ENCODE assay signal across 8 cellular contexts in genomic region chr6:34696739-34697543, GRCh38. TPM values are rescaled to one million over a fixed set of nuclear protein-coding genes. Genes with fewer than 3 reads are reported as not detected.
A peak's percentile ranks its signal among the peaks of the same experiment; 100 is the strongest.
DNase-seq lines count a peak whose midpoint lies in the region; ATAC-seq, FAIRE-seq and TF ChIP-seq lines count a peak whose summit lies in the region.

TSS of gene ILRUN (minus strand) at chr6:34696767. CDS start at chr6:34696603, 164 bp downstream.

- no peaks in the 10 kb centered on the region for H3K36me3 ChIP-seq in ascending aorta

- H3K27me3 ChIP-seq in ascending aorta: no peaks in the 10 kb centered on the region
- H3K27me3 ChIP-seq in right cardiac atrium (ENCODE audit: control insufficient read depth, insufficient read depth): no peaks in the 10 kb centered on the region

- no peaks in the 10 kb centered on the region for H3K27me3 Mint-ChIP-seq in T-helper 2 cell treated with Interferon-gamma antibody and Interleukin-4, amounts not matched to agents 5 μg/mL and 100 μg/mL, for 36 hours (ENCODE audit: low read depth)

- peak; percentile 88 for FAIRE-seq in urothelium cell line (lab: Jason Lieb, UNC)

- H3K4me3 Mint-ChIP-seq in T-helper 2 cell treated with Interferon-gamma antibody and Interleukin-4, amounts not matched to agents 5 μg/mL and 100 μg/mL, for 36 hours: peak within 1 kb of the TSS; percentile 96

- peaks cover 10 to 18% of the 10 kb centered on the region in 2 donors for H3K4me1 ChIP-seq in ascending aorta
- peaks cover 2% of the 10 kb centered on the region for H3K4me1 ChIP-seq in right cardiac atrium (ENCODE audit: control insufficient read depth, insufficient read depth, low read length)

- H3K27ac ChIP-seq in ascending aorta (peak within 1 kb of the TSS; percentile 86 to 88), right cardiac atrium (ENCODE audit: low read length) (peak within 1 kb of the TSS; percentile 77)

- intact Hi-C loops in ascending aorta (cut with DNase I): loop anchor here (1.0 to 10.0 kb wide), 7 partner anchors 40 to 1125 kb away; partner anchors contain the start of genes ANKS1A, HMGA1, SNRPC and TAF11
- intact Hi-C loops in right cardiac atrium (cut with DNase I): loop anchor here in 1 of 4 donors (10.0 kb wide), 1 partner anchor 58 kb away; the partner anchor contains the start of gene SNRPC

- DNase-seq in NCI-H2029 (lab: John Stamatoyannopoulos, UW) (peak; percentile 92), ascending aorta (ENCODE audit: low spot score in 2 of 2) (peak; percentile 89 to 98), right cardiac atrium (peak; percentile 97 to 99 (median 99)), pulmonary artery endothelial cell (ENCODE audit: low read depth, low spot score) (peak; percentile 74), urothelium cell line (ENCODE audit: low spot score) (peak; percentile 96)
- DNase-seq in T-helper 2 cell treated with Interferon-gamma antibody and Interleukin-4, amounts not matched to agents 5 μg/mL and 100 μg/mL, for 36 hours (ENCODE audit: low spot score): peak; percentile 91

- ATAC-seq in GM18498 (IDR thresholded peaks at IDR 0.05; ENCODE audit: unreplicated experiment) (peak; percentile 79), HG02943 (IDR thresholded peaks at IDR 0.05; ENCODE audit: low read depth, unreplicated experiment) (peak; percentile 71), right cardiac atrium (peak; percentile 95)

- H3K36me3 Mint-ChIP-seq in T-helper 2 cell treated with Interferon-gamma antibody and Interleukin-4, amounts not matched to agents 5 μg/mL and 100 μg/mL, for 36 hours (ENCODE audit: low read depth): peaks cover 11% of the 10 kb centered on the region

- H3K4me3 ChIP-seq in ascending aorta: peak within 1 kb of the TSS; percentile 76 to 82
- peak within 1 kb of the TSS; percentile 87 for H3K4me3 ChIP-seq in right cardiac atrium (ENCODE audit: low read length)

- H3K9me3 ChIP-seq in ascending aorta: no peaks in the 10 kb centered on the region
- no peaks in the 10 kb centered on the region for H3K9me3 ChIP-seq in right cardiac atrium (ENCODE audit: control insufficient read depth, low read length)

- no peaks in the 10 kb centered on the region for H3K9me3 Mint-ChIP-seq in T-helper 2 cell treated with Interferon-gamma antibody and Interleukin-4, amounts not matched to agents 5 μg/mL and 100 μg/mL, for 36 hours

- WGBS in right cardiac atrium: 3% methylated on average over 49 of the region's 49 CpGs

- peaks cover 34% of the 10 kb centered on the region for H3K4me1 Mint-ChIP-seq in T-helper 2 cell treated with Interferon-gamma antibody and Interleukin-4, amounts not matched to agents 5 μg/mL and 100 μg/mL, for 36 hours (ENCODE audit: low read depth)

- no peak for TF ChIP-seq CTCF in ascending aorta (IDR thresholded peaks at IDR 0.05)

- peak within 1 kb of the TSS; percentile 96 for H3K27ac Mint-ChIP-seq in T-helper 2 cell treated with Interferon-gamma antibody and Interleukin-4, amounts not matched to agents 5 μg/mL and 100 μg/mL, for 36 hours

RNA-seq across cellular contexts. Expression of gene ILRUN, which starts in this region (rescaled TPM):
- total RNA-seq in ascending aorta: 69.6 TPM
- total RNA-seq in right cardiac atrium: 100 to 1,000 TPM; 120 to 150 (median 134) TPM
- polyA plus RNA-seq in right cardiac atrium: 116 TPM
- 40.3 and 62.4 TPM in 2 replicates for total RNA-seq in pulmonary artery endothelial cell

Comparison
In these comparisons a context has a peak if more than half of its experiments do, and no peak if none do; other contexts are left out.
1. Peak in every context shown above with its lines: DNase-seq, ATAC-seq, H3K4me3 ChIP-seq and H3K27ac ChIP-seq.